ENCODE assay signal across 1 cellular context in genomic region chr18:34773961-34774754, GRCh38.
TF ChIP-seq lines count a peak whose summit lies in the region.

No MANE protein-coding gene starts in this region.

TF ChIP-seq in SK-N-SH, 30 proteins besides CTCF, POLR2A, EP300 and RAD21 (continued from another document):
- TF ChIP-seq PBX3 (IDR thresholded peaks at IDR 0.05), result peak; percentile 83
- TF ChIP-seq SIN3A (IDR thresholded peaks at IDR 0.05; ENCODE audit: borderline replicate concordance, low read depth, low read length), result peak; percentile 40; the same call in 1 of the 2 replicates
- no peak for TF ChIP-seq TAF1 (IDR thresholded peaks at IDR 0.05; ENCODE audit: borderline replicate concordance, low read depth, low read length)
- TF ChIP-seq REST (IDR thresholded peaks at IDR 0.05; ENCODE audit: low read depth, low read length), result 0 out of 2 replicates have a peak, but pooled peaks have one; percentile 11
- no peak for TF ChIP-seq USF1 (IDR thresholded peaks at IDR 0.05; ENCODE audit: borderline replicate concordance, low read depth)
- TF ChIP-seq MAX (IDR thresholded peaks at IDR 0.05; ENCODE audit: low read depth), result peak; percentile 53; the same call in 1 of the 2 replicates
- TF ChIP-seq GATA2 (CRISPR knock-in tag; IDR thresholded peaks at IDR 0.05), result no peak
- peak; percentile 50 for TF ChIP-seq JUND (IDR thresholded peaks at IDR 0.05)
- TF ChIP-seq FOXJ3 (CRISPR knock-in tag; IDR thresholded peaks at IDR 0.05), result no peak
- no peak for TF ChIP-seq SMC3 (IDR thresholded peaks at IDR 0.05; ENCODE audit: low read depth, low read length)
- TF ChIP-seq RCOR1 (IDR thresholded peaks at IDR 0.05; ENCODE audit: low read length), result peak; percentile 70; the same call in 1 of the 2 replicates
- TF ChIP-seq NFIC (IDR thresholded peaks at IDR 0.05; ENCODE audit: borderline replicate concordance), result peak; percentile 97
- peak; percentile 69 for TF ChIP-seq TEAD4 (IDR thresholded peaks at IDR 0.05; ENCODE audit: borderline replicate concordance, insufficient read depth)
